17 cellular contexts compared by ENCODE assay signal in genomic region chr10:83218205-83218604, GRCh38.
"Had no signal": no experiment of that assay in that cellular context is flagged by ENCODE, and none has a peak within 500 bp of the region (broad histone marks: within the 10 kb centered on the region; RNA-seq: fewer than 3 reads in every experiment).

No MANE protein-coding gene starts in this region.

- H3K36me3 Mint-ChIP-seq: naive thymus-derived CD8-positive, alpha-beta T cell; stimulated activated naive B cell treated with anti-CD40 and anti-IgM and Interleukin-4, amounts not matched to agents 10 μg/mL and 1 μg/mL and 100 μg/mL, for 72 hours had no signal

- DNase-seq: erythroblast; foreskin keratinocyte; mammary epithelial cell; mucosa of descending colon; naive thymus-derived CD8-positive, alpha-beta T cell; posterior cingulate gyrus; sigmoid colon; stimulated activated CD4-positive, alpha-beta T cell treated with anti-CD3 and anti-CD28 coated beads, Interleukin-2, amount 100 ng/mL, for 24 hours; stimulated activated CD4-positive, alpha-beta T cell treated with anti-CD3 and anti-CD28 coated beads, Interleukin-4, amount 100 ng/mL, for 4 hours; stimulated activated naive B cell treated with anti-CD40 and anti-IgM and Interleukin-4, amounts not matched to agents 10 μg/mL and 1 μg/mL and 100 μg/mL, for 72 hours; stimulated activated naive CD8-positive, alpha-beta T cell treated with anti-CD3 and anti-CD28 coated beads, Interleukin-15, amount 100 ng/mL, for 72 hours; testis; upper lobe of right lung had no signal

- H3K4me3 Mint-ChIP-seq: naive thymus-derived CD8-positive, alpha-beta T cell; stimulated activated naive B cell treated with anti-CD40 and anti-IgM and Interleukin-4, amounts not matched to agents 10 μg/mL and 1 μg/mL and 100 μg/mL, for 72 hours; stimulated activated naive CD8-positive, alpha-beta T cell treated with anti-CD3 and anti-CD28 coated beads, Interleukin-15, amount 100 ng/mL, for 72 hours had no signal

- H3K27me3 ChIP-seq: foreskin keratinocyte, sigmoid colon, testis, tibial nerve, upper lobe of right lung, vagina had no signal

- H3K9me3 ChIP-seq: mucosa of descending colon, testis, tibial nerve, upper lobe of right lung, vagina had no signal

- H3K36me3 ChIP-seq: sigmoid colon, tibial nerve, upper lobe of right lung, vagina had no signal

- H3K4me1 ChIP-seq: sigmoid colon, testis, tibial nerve, upper lobe of right lung, vagina had no signal

- H3K4me1 Mint-ChIP-seq: naive thymus-derived CD8-positive, alpha-beta T cell; stimulated activated naive B cell treated with anti-CD40 and anti-IgM and Interleukin-4, amounts not matched to agents 10 μg/mL and 1 μg/mL and 100 μg/mL, for 72 hours; stimulated activated naive CD8-positive, alpha-beta T cell treated with anti-CD3 and anti-CD28 coated beads, Interleukin-15, amount 100 ng/mL, for 72 hours had no signal

- H3K27ac ChIP-seq: foreskin keratinocyte, sigmoid colon, skin epidermis, testis, tibial nerve, upper lobe of right lung, vagina had no signal

- ATAC-seq: foreskin keratinocyte; left lobe of liver; mucosa of descending colon; naive thymus-derived CD8-positive, alpha-beta T cell; stimulated activated naive B cell treated with anti-CD40 and anti-IgM and Interleukin-4, amounts not matched to agents 10 μg/mL and 1 μg/mL and 100 μg/mL, for 72 hours; stimulated activated naive CD8-positive, alpha-beta T cell treated with anti-CD3 and anti-CD28 coated beads, Interleukin-15, amount 100 ng/mL, for 72 hours; upper lobe of right lung had no signal

- H3K27ac Mint-ChIP-seq: naive thymus-derived CD8-positive, alpha-beta T cell; stimulated activated naive B cell treated with anti-CD40 and anti-IgM and Interleukin-4, amounts not matched to agents 10 μg/mL and 1 μg/mL and 100 μg/mL, for 72 hours; stimulated activated naive CD8-positive, alpha-beta T cell treated with anti-CD3 and anti-CD28 coated beads, Interleukin-15, amount 100 ng/mL, for 72 hours had no signal

- H3K4me3 ChIP-seq: mucosa of descending colon, sigmoid colon, skin epidermis, testis, tibial nerve, upper lobe of right lung, vagina had no signal

- H3K27me3 Mint-ChIP-seq: naive thymus-derived CD8-positive, alpha-beta T cell; stimulated activated naive B cell treated with anti-CD40 and anti-IgM and Interleukin-4, amounts not matched to agents 10 μg/mL and 1 μg/mL and 100 μg/mL, for 72 hours; stimulated activated naive CD8-positive, alpha-beta T cell treated with anti-CD3 and anti-CD28 coated beads, Interleukin-15, amount 100 ng/mL, for 72 hours had no signal
